1 cellular context compared by ENCODE assay signal in the genomic region with DNA sequence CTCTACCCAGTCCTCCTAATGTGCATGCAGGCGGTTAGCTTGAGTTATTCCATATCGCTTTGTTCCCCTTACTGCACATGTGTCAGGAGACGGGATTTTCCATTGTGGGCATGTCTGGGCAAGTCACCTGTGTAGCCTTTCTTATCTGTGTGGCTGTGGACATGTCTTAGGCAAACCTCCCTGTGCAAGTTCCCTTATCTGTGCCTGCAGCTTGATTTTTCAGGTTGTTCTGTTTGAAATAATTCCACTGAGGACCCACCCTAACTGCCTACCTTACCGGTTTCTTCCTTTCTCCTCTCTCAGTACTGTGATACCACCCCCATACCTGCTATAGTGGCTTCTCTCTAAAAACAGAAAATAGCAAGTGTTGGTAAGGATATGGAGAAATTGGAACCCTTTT.
TF ChIP-seq lines count a peak whose summit lies in the region.

No MANE protein-coding gene starts in this region.

TF ChIP-seq in GM23338, 12 proteins besides CTCF, POLR2A, EP300 and RAD21 (continued from another document):
- TF ChIP-seq, protein P1, sequence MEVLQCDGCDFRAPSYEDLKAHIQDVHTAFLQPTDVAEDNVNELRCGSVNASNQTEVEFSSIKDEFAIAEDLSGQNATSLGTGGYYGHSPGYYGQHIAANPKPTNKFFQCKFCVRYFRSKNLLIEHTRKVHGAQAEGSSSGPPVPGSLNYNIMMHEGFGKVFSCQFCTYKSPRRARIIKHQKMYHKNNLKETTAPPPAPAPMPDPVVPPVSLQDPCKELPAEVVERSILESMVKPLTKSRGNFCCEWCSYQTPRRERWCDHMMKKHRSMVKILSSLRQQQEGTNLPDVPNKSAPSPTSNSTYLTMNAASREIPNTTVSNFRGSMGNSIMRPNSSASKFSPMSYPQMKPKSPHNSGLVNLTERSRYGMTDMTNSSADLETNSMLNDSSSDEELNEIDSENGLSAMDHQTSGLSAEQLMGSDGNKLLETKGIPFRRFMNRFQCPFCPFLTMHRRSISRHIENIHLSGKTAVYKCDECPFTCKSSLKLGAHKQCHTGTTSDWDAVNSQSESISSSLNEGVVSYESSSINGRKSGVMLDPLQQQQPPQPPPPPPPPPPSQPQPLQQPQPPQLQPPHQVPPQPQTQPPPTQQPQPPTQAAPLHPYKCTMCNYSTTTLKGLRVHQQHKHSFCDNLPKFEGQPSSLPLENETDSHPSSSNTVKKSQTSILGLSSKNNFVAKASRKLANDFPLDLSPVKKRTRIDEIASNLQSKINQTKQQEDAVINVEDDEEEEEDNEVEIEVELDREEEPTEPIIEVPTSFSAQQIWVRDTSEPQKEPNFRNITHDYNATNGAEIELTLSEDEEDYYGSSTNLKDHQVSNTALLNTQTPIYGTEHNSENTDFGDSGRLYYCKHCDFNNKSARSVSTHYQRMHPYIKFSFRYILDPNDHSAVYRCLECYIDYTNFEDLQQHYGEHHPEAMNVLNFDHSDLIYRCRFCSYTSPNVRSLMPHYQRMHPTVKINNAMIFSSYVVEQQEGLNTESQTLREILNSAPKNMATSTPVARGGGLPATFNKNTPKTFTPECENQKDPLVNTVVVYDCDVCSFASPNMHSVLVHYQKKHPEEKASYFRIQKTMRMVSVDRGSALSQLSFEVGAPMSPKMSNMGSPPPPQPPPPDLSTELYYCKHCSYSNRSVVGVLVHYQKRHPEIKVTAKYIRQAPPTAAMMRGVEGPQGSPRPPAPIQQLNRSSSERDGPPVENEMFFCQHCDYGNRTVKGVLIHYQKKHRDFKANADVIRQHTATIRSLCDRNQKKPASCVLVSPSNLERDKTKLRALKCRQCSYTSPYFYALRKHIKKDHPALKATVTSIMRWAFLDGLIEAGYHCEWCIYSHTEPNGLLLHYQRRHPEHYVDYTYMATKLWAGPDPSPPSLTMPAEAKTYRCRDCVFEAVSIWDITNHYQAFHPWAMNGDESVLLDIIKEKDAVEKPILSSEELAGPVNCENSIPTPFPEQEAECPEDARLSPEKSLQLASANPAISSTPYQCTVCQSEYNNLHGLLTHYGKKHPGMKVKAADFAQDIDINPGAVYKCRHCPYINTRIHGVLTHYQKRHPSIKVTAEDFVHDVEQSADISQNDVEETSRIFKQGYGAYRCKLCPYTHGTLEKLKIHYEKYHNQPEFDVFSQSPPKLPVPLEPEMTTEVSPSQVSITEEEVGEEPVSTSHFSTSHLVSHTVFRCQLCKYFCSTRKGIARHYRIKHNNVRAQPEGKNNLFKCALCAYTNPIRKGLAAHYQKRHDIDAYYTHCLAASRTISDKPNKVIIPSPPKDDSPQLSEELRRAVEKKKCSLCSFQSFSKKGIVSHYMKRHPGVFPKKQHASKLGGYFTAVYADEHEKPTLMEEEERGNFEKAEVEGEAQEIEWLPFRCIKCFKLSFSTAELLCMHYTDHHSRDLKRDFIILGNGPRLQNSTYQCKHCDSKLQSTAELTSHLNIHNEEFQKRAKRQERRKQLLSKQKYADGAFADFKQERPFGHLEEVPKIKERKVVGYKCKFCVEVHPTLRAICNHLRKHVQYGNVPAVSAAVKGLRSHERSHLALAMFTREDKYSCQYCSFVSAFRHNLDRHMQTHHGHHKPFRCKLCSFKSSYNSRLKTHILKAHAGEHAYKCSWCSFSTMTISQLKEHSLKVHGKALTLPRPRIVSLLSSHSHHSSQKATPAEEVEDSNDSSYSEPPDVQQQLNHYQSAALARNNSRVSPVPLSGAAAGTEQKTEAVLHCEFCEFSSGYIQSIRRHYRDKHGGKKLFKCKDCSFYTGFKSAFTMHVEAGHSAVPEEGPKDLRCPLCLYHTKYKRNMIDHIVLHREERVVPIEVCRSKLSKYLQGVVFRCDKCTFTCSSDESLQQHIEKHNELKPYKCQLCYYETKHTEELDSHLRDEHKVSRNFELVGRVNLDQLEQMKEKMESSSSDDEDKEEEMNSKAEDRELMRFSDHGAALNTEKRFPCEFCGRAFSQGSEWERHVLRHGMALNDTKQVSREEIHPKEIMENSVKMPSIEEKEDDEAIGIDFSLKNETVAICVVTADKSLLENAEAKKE (CRISPR knock-in tag; IDR thresholded peaks at IDR 0.05) = no peak
- TF ChIP-seq, protein P2, sequence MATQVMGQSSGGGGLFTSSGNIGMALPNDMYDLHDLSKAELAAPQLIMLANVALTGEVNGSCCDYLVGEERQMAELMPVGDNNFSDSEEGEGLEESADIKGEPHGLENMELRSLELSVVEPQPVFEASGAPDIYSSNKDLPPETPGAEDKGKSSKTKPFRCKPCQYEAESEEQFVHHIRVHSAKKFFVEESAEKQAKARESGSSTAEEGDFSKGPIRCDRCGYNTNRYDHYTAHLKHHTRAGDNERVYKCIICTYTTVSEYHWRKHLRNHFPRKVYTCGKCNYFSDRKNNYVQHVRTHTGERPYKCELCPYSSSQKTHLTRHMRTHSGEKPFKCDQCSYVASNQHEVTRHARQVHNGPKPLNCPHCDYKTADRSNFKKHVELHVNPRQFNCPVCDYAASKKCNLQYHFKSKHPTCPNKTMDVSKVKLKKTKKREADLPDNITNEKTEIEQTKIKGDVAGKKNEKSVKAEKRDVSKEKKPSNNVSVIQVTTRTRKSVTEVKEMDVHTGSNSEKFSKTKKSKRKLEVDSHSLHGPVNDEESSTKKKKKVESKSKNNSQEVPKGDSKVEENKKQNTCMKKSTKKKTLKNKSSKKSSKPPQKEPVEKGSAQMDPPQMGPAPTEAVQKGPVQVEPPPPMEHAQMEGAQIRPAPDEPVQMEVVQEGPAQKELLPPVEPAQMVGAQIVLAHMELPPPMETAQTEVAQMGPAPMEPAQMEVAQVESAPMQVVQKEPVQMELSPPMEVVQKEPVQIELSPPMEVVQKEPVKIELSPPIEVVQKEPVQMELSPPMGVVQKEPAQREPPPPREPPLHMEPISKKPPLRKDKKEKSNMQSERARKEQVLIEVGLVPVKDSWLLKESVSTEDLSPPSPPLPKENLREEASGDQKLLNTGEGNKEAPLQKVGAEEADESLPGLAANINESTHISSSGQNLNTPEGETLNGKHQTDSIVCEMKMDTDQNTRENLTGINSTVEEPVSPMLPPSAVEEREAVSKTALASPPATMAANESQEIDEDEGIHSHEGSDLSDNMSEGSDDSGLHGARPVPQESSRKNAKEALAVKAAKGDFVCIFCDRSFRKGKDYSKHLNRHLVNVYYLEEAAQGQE (IDR thresholded peaks at IDR 0.05; ENCODE audit: unreplicated experiment) = no peak
- TF ChIP-seq EZH2 (IDR thresholded peaks at IDR 0.05; ENCODE audit: low read depth, unreplicated experiment) (no peak), EZH2phosphoT487 (IDR thresholded peaks at IDR 0.05; ENCODE audit: unreplicated experiment) (no peak), CREB1 (CRISPR knock-in tag; IDR thresholded peaks at IDR 0.05; ENCODE audit: low read depth) (no peak), POLR2AphosphoS5 (IDR thresholded peaks at IDR 0.05; ENCODE audit: low read depth) (no peak)
